ENCODE assay signal across 10 cellular contexts in genomic region chr20:57350086-57350710, GRCh38. TPM values are rescaled to one million over a fixed set of nuclear protein-coding genes. Genes with fewer than 3 reads are reported as not detected.
DNase-seq lines count a peak whose midpoint lies in the region; ATAC-seq, FAIRE-seq and TF ChIP-seq lines count a peak whose summit lies in the region.
"Had no signal": no experiment of that assay in that cellular context is flagged by ENCODE, and none has a peak within 500 bp of the region (broad histone marks: within the 10 kb centered on the region; RNA-seq: fewer than 3 reads in every experiment).

No MANE protein-coding gene starts in this region.

- intact Hi-C loops in CD8-positive, alpha-beta T cell (cut with DNase I, micrococcal nuclease) = loop anchor here (1.0 to 10.0 kb wide), 9 partner anchors 41 to 1905 kb away; partner anchors contain the start of genes STX16 (in 2 of the 2), RBM38 (in 1 of the 2), RTF2 (in 1 of the 2) and VAPB (in 1 of the 2)
- intact Hi-C loops in cardiac septum (cut with DNase I) = no loop called here

- no peak for TF ChIP-seq CTCF in CD8-positive, alpha-beta T cell (IDR thresholded peaks at IDR 0.05)
- TF ChIP-seq CTCF in brain (conservative IDR thresholded peaks at IDR 0.05) (no peak), neural crest cell (conservative IDR thresholded peaks at IDR 0.05) (no peak), right atrium auricular region (IDR thresholded peaks at IDR 0.05) (no peak)

- no peak overlapping the region for H3K27ac ChIP-seq in CD8-positive, alpha-beta T cell (ENCODE audit: low read depth, low read length)
- no peak overlapping the region for H3K27ac ChIP-seq in small intestine (ENCODE audit: low read depth in 1 of 2, low read length in 1 of 2)
- no peak overlapping the region for H3K27ac ChIP-seq in right atrium auricular region

- no peaks in the 10 kb centered on the region for H3K9me3 ChIP-seq in CD8-positive, alpha-beta T cell (ENCODE audit: low read length)
- H3K9me3 ChIP-seq in small intestine (ENCODE audit: control insufficient read depth, low read depth) (no peaks in the 10 kb centered on the region), right atrium auricular region (no peaks in the 10 kb centered on the region)
- H3K9me3 ChIP-seq: HAP-1, vagina had no signal

- H3K27me3 Mint-ChIP-seq in CD8-positive, alpha-beta T cell (ENCODE audit: low read depth) = no peaks in the 10 kb centered on the region
- H3K27me3 Mint-ChIP-seq in IgD-negative memory B cell (peaks cover 4% of the 10 kb centered on the region), brain (no peaks in the 10 kb centered on the region), neural crest cell (ENCODE audit: low read depth) (no peaks in the 10 kb centered on the region)

- H3K4me3 ChIP-seq in CD8-positive, alpha-beta T cell (ENCODE audit: low read depth, low read length) = no peak overlapping the region
- H3K4me3 ChIP-seq in small intestine (ENCODE audit: low read depth in 1 of 2, low read length in 2 of 2) (no peak overlapping the region), right atrium auricular region (no peak overlapping the region)

- CTCF ChIA-PET in CD8-positive, alpha-beta T cell (lab: Charles Lee) = interaction anchor here (1.1 to 2.3 kb wide), 4 partner anchors 13 to 800 kb away, joined by 3 to 9 read pairs (median 5); no protein-coding TSS in a partner anchor

- no peaks in the 10 kb centered on the region for H3K27me3 ChIP-seq in CD8-positive, alpha-beta T cell (ENCODE audit: insufficient read depth, low read length)
- peaks cover 0 to 2% of the 10 kb centered on the region in 2 donors for H3K27me3 ChIP-seq in small intestine (ENCODE audit: control insufficient read depth in 2 of 2, insufficient read depth in 2 of 2, low read length in 2 of 2)
- no peaks in the 10 kb centered on the region for H3K27me3 ChIP-seq in right atrium auricular region
- H3K27me3 ChIP-seq: vagina had no signal

- peaks cover 17% of the 10 kb centered on the region for H3K36me3 ChIP-seq in CD8-positive, alpha-beta T cell (ENCODE audit: insufficient read depth, low read length)
- peaks cover 3 to 6% of the 10 kb centered on the region in 2 donors for H3K36me3 ChIP-seq in small intestine (ENCODE audit: control insufficient read depth in 2 of 2, insufficient read depth in 2 of 2, low read length in 2 of 2)
- H3K36me3 ChIP-seq in right atrium auricular region = no peaks in the 10 kb centered on the region

- peaks cover 23% of the 10 kb centered on the region for H3K4me1 ChIP-seq in CD8-positive, alpha-beta T cell (ENCODE audit: insufficient read depth, low read length)
- H3K4me1 ChIP-seq in small intestine (ENCODE audit: control insufficient read depth in 2 of 2, insufficient read depth in 1 of 2, low read depth in 1 of 2, low read length in 1 of 2) (peaks cover 6% of the 10 kb centered on the region in 2 donors), right atrium auricular region (peaks cover 0 to 13% of the 10 kb centered on the region in 2 donors)
- H3K4me1 ChIP-seq: HAP-1 had no signal

- H3K27ac Mint-ChIP-seq in CD8-positive, alpha-beta T cell = peak overlapping the region; percentile 77
- H3K27ac Mint-ChIP-seq in IgD-negative memory B cell (peak overlapping the region in 2 of 3 donors; percentile 83 to 88), brain (no peak overlapping the region), neural crest cell (ENCODE audit: unreplicated experiment) (no peak overlapping the region)

- no peaks in the 10 kb centered on the region for H3K9me3 Mint-ChIP-seq in CD8-positive, alpha-beta T cell
- H3K9me3 Mint-ChIP-seq in IgD-negative memory B cell = no peaks in the 10 kb centered on the region
- peaks cover 0 to 3% (median 0%) of the 10 kb centered on the region in 5 experiments for H3K9me3 Mint-ChIP-seq in brain
- H3K9me3 Mint-ChIP-seq in neural crest cell = peaks cover 3% of the 10 kb centered on the region

- POLR2A ChIA-PET in CD8-positive, alpha-beta T cell (lab: Charles Lee) = no interaction called here

- H3K4me1 Mint-ChIP-seq in CD8-positive, alpha-beta T cell (ENCODE audit: low read depth) = peaks cover 27% of the 10 kb centered on the region
- peaks cover 15 to 28% (median 16%) of the 10 kb centered on the region in 3 donors for H3K4me1 Mint-ChIP-seq in IgD-negative memory B cell
- peaks cover 22% of the 10 kb centered on the region for H3K4me1 Mint-ChIP-seq in brain
- peaks cover 20% of the 10 kb centered on the region for H3K4me1 Mint-ChIP-seq in neural crest cell

- DNase-seq in CD8-positive, alpha-beta T cell = no peak
- DNase-seq in neural crest cell (ENCODE audit: low read depth, low spot score) = no peak
- no peak for DNase-seq in amniotic stem cell (lab: John Stamatoyannopoulos, UW)
- no peak for DNase-seq in cardiac septum (ENCODE audit: low spot score)
- DNase-seq in small intestine = no peak
- DNase-seq in right atrium auricular region (ENCODE audit: low spot score) = no peak

- WGBS in small intestine, 3 donors = 69 to 87% (median 73%) methylated on average over 16 of the region's 16 CpGs

- H3K4me3 Mint-ChIP-seq in CD8-positive, alpha-beta T cell = peak overlapping the region; percentile 66
- peak overlapping the region; percentile 72 to 93 (median 79) for H3K4me3 Mint-ChIP-seq in IgD-negative memory B cell
- H3K4me3 Mint-ChIP-seq in brain = peak overlapping the region; percentile 49 to 75 (median 64)
- H3K4me3 Mint-ChIP-seq in neural crest cell = peak overlapping the region; percentile 70

- no peak for FAIRE-seq in small intestine (lab: Jason Lieb, UNC)

- ATAC-seq in CD8-positive, alpha-beta T cell = no peak

- peaks cover 32% of the 10 kb centered on the region for H3K36me3 Mint-ChIP-seq in CD8-positive, alpha-beta T cell
- H3K36me3 Mint-ChIP-seq in IgD-negative memory B cell (no peaks in the 10 kb centered on the region), brain (peaks cover 19% of the 10 kb centered on the region), neural crest cell (ENCODE audit: low read depth) (peaks cover 2% of the 10 kb centered on the region)

RNA-seq across cellular contexts. Expression of gene RAE1, which starts 0.9 kb away (rescaled TPM):
- total RNA-seq in CD8-positive, alpha-beta T cell = 10 to 100 TPM; 58.9 to 59.4 TPM
- polyA plus RNA-seq in IgD-negative memory B cell = 38.6 TPM
- polyA plus RNA-seq in brain (ENCODE audit: insufficient read depth, low read depth, low replicate concordance) = 65.4 TPM
- total RNA-seq in neural crest cell = 54.7 and 57.0 TPM in 2 replicates
- total RNA-seq in cardiac septum = 13.8 TPM
- polyA plus RNA-seq in small intestine = 10 to 100 TPM; 15.7 to 19.7 (median 17.4) TPM
- total RNA-seq in right atrium auricular region = 10 to 100 TPM; 11.6 to 11.8 TPM

RNA-seq across cellular contexts. Expression of gene SPO11, which starts 20.6 kb away (rescaled TPM):
- not detected for total RNA-seq in CD8-positive, alpha-beta T cell
- polyA plus RNA-seq in IgD-negative memory B cell = not detected
- not detected for polyA plus RNA-seq in brain (ENCODE audit: insufficient read depth, low read depth, low replicate concordance)
- total RNA-seq in neural crest cell = not detected in 2 replicates
- not detected for total RNA-seq in cardiac septum
- polyA plus RNA-seq in small intestine = not detected
- total RNA-seq in right atrium auricular region = not detected
- total RNA-seq: vagina had no signal

RNA-seq across cellular contexts. Expression of gene RBM38, which starts 41.0 kb away (rescaled TPM):
- 100 to 1,000 TPM; 739 to 743 TPM for total RNA-seq in CD8-positive, alpha-beta T cell
- polyA plus RNA-seq in IgD-negative memory B cell (39.2 TPM), brain (ENCODE audit: insufficient read depth, low read depth, low replicate concordance) (74.8 TPM), small intestine (10 to 100 TPM; 13.2 to 17.5 (median 16.8) TPM)
- total RNA-seq in neural crest cell (33.3 and 33.4 TPM in 2 replicates), cardiac septum (63.1 TPM), right atrium auricular region (100 to 1,000 TPM; 127 to 151 TPM)

Comparison
In these comparisons a context has a peak if more than half of its experiments do, and no peak if none do; other contexts are left out.
1. H3K27ac Mint-ChIP-seq: peak in CD8-positive, alpha-beta T cell (single experiment) and IgD-negative memory B cell (2 of 3); none in brain (0 of 5) and neural crest cell (single experiment).
2. RNA of gene RBM38, which starts 41.0 kb away (total RNA-seq): 739 to 743 TPM in CD8-positive, alpha-beta T cell; 127 to 151 TPM in right atrium auricular region, 63.1 TPM in cardiac septum (single experiment) and 33.3 to 33.4 TPM in neural crest cell; every median in the first group is over 4 times any median in the second.
3. Peak in every context shown above with its lines, with median percentiles within 50 percentile points of each other: H3K4me3 Mint-ChIP-seq.